ENCODE assay signal across 9 cellular contexts in genomic region chr2:181780159-181781081, GRCh38.
DNase-seq lines count a peak whose midpoint lies in the region; ATAC-seq and TF ChIP-seq lines count a peak whose summit lies in the region.
"Had no signal": no experiment of that assay in that cellular context is flagged by ENCODE, and none has a peak within 500 bp of the region (broad histone marks: within the 10 kb centered on the region; RNA-seq: fewer than 3 reads in every experiment).

No MANE protein-coding gene starts in this region.

- intact Hi-C loops in heart right ventricle (cut with DNase I), result no loop called here

- 58 to 61% methylated on average over 1 of the region's 1 CpG for WGBS in heart right ventricle, 2 donors

- ATAC-seq in heart right ventricle (peak in 5 of 8 donors; percentile 53 to 75 (median 63)), HG03354 (IDR thresholded peaks at IDR 0.05; ENCODE audit: poor library complexity, severe bottlenecking, unreplicated experiment) (peak; percentile 77)

- TF ChIP-seq CTCF in heart right ventricle (IDR thresholded peaks at IDR 0.05) (no peak), right atrium auricular region (IDR thresholded peaks at IDR 0.05) (no peak), choroid plexus epithelial cell (conservative IDR thresholded peaks at IDR 0.05; ENCODE audit: low read depth, low read length) (no peak)

- DNase-seq in heart right ventricle, result peak in 1 of 2 donors; percentile 17
- DNase-seq in right atrium auricular region (ENCODE audit: low spot score), result no peak
- peak; percentile 67 for DNase-seq in choroid plexus epithelial cell (ENCODE audit: low read depth)
- no peak for DNase-seq in H7
- DNase-seq in SHP77 treated with DMSO at 0.1 percent for 48 hours (lab: John Stamatoyannopoulos, UW), result no peak
- DNase-seq in hippocampal formation (lab: John Stamatoyannopoulos, UW), result no peak
- DNase-seq: CD4-positive, CD25-positive, alpha-beta regulatory T cell had no signal

- no peaks in the 10 kb centered on the region for H3K9me3 ChIP-seq in heart right ventricle
- H3K9me3 ChIP-seq in right atrium auricular region, result no peaks in the 10 kb centered on the region
- H3K9me3 ChIP-seq in skeletal muscle satellite cell (replicated peaks; ENCODE audit: low read length), result no peaks in the 10 kb centered on the region

- H3K27me3 ChIP-seq in heart right ventricle (no peaks in the 10 kb centered on the region), right atrium auricular region (no peaks in the 10 kb centered on the region), skeletal muscle satellite cell (ENCODE audit: control insufficient read depth, insufficient read depth, low read length) (no peaks in the 10 kb centered on the region), H7 (ENCODE audit: control insufficient read depth, insufficient read depth, low read length) (no peaks in the 10 kb centered on the region)

- no peak overlapping the region for H3K4me3 ChIP-seq in heart right ventricle
- no peak overlapping the region for H3K4me3 ChIP-seq in right atrium auricular region
- no peak overlapping the region for H3K4me3 ChIP-seq in choroid plexus epithelial cell (ENCODE audit: low read depth, low read length)
- peak overlapping the region; percentile 27 for H3K4me3 ChIP-seq in skeletal muscle satellite cell (ENCODE audit: low read length)
- H3K4me3 ChIP-seq in H7 (ENCODE audit: insufficient read depth, low read depth, low read length), result no peak overlapping the region

- H3K4me1 ChIP-seq in heart right ventricle, result peaks cover 0 to 32% (median 14%) of the 10 kb centered on the region in 9 donors
- peaks cover 0 to 7% of the 10 kb centered on the region in 2 donors for H3K4me1 ChIP-seq in right atrium auricular region
- H3K4me1 ChIP-seq in skeletal muscle satellite cell (ENCODE audit: control insufficient read depth, insufficient read depth, low read length), result peaks cover 38% of the 10 kb centered on the region

- no peak overlapping the region for H3K9ac ChIP-seq in skeletal muscle satellite cell (ENCODE audit: low read depth, low read length)

- H3K36me3 ChIP-seq in heart right ventricle, result no peaks in the 10 kb centered on the region
- H3K36me3 ChIP-seq in right atrium auricular region, result no peaks in the 10 kb centered on the region
- no peaks in the 10 kb centered on the region for H3K36me3 ChIP-seq in skeletal muscle satellite cell (ENCODE audit: insufficient read depth, low read length)
- no peaks in the 10 kb centered on the region for H3K36me3 ChIP-seq in H7 (replicated peaks; ENCODE audit: control insufficient read depth, insufficient read depth, low read length)

- H3K27ac ChIP-seq in heart right ventricle, result peak overlapping the region in 4 of 10 donors; percentile 6 to 23 (median 20)
- no peak overlapping the region for H3K27ac ChIP-seq in right atrium auricular region

- no peak overlapping the region for H3K4me2 ChIP-seq in skeletal muscle satellite cell (ENCODE audit: low read length)
